ENCODE assay signal across 30 cellular contexts in genomic region chr2:72033636-72034035, GRCh38.
DNase-seq lines count a peak whose midpoint lies in the region; ATAC-seq and TF ChIP-seq lines count a peak whose summit lies in the region.
"Had no signal": no experiment of that assay in that cellular context is flagged by ENCODE, and none has a peak within 500 bp of the region (broad histone marks: within the 10 kb centered on the region; RNA-seq: fewer than 3 reads in every experiment).

No MANE protein-coding gene starts in this region.

- H3K36me3 ChIP-seq in left lung = no peaks in the 10 kb centered on the region
- H3K36me3 ChIP-seq: prostate gland, tibial artery had no signal

- no TSS peak for BruUV-seq in Calu3 (replicated peaks; lab: Mats Ljungman, UMichigan)

- no peak overlapping the region for H3K4me3 Mint-ChIP-seq in activated CD4-positive, alpha-beta T cell treated with anti-CD3 and anti-CD28 coated beads, Interleukin-2, amount 10 ng/mL, durations not matched to agents 24 days and 14 days
- no peak overlapping the region for H3K4me3 Mint-ChIP-seq in activated CD4-positive, alpha-beta T cell treated with anti-CD3 and anti-CD28 coated beads for 36 hours
- no peak overlapping the region for H3K4me3 Mint-ChIP-seq in Calu3 (ENCODE audit: low read depth, unreplicated experiment)
- H3K4me3 Mint-ChIP-seq: activated CD8-positive, alpha-beta T cell treated with anti-CD3 and anti-CD28 coated beads for 36 hours; activated naive CD4-positive, alpha-beta T cell treated with anti-CD3 and anti-CD28 coated beads for 36 hours; activated T-helper 1 cell treated with anti-CD3 and anti-CD28 coated beads, Interleukin-12 subunit alpha, Interleukin-12 subunit beta, Interleukin-2, Interleukin-4 antibody, amounts not matched to agents 30 ng/mL and 10 ng/mL and 1 ng/mL, durations not matched to agents 14 hours and 24 hours and 36 hours; T-helper 2 cell treated with Interferon-gamma antibody and Interleukin-4, amounts not matched to agents 5 μg/mL and 100 μg/mL, for 36 hours had no signal

- H3K27ac ChIP-seq in left lung = no peak overlapping the region
- H3K27ac ChIP-seq: C4-2B, HL-60, prostate gland, tibial artery had no signal

- CTCF ChIA-PET in activated CD4-positive, alpha-beta T cell treated with anti-CD3 and anti-CD28 coated beads for 36 hours (lab: Charles Lee) = no interaction called here
- CTCF ChIA-PET in Calu3 (lab: Charles Lee) = no interaction called here

- no peak overlapping the region for H3K4me3 ChIP-seq in left lung
- H3K4me3 ChIP-seq: prostate gland, tibial artery had no signal

- H3K9me3 Mint-ChIP-seq in activated CD4-positive, alpha-beta T cell treated with anti-CD3 and anti-CD28 coated beads, Interleukin-2, amount 10 ng/mL, durations not matched to agents 24 days and 14 days = no peaks in the 10 kb centered on the region
- no peaks in the 10 kb centered on the region for H3K9me3 Mint-ChIP-seq in activated CD4-positive, alpha-beta T cell treated with anti-CD3 and anti-CD28 coated beads for 36 hours (ENCODE audit: low read depth)
- H3K9me3 Mint-ChIP-seq in Calu3 (ENCODE audit: low read depth, unreplicated experiment) = no peaks in the 10 kb centered on the region
- H3K9me3 Mint-ChIP-seq: activated CD8-positive, alpha-beta T cell treated with anti-CD3 and anti-CD28 coated beads for 36 hours; activated naive CD4-positive, alpha-beta T cell treated with anti-CD3 and anti-CD28 coated beads for 36 hours; activated T-helper 1 cell treated with anti-CD3 and anti-CD28 coated beads, Interleukin-12 subunit alpha, Interleukin-12 subunit beta, Interleukin-2, Interleukin-4 antibody, amounts not matched to agents 30 ng/mL and 10 ng/mL and 1 ng/mL, durations not matched to agents 14 hours and 24 hours and 36 hours; T-helper 2 cell treated with Interferon-gamma antibody and Interleukin-4, amounts not matched to agents 5 μg/mL and 100 μg/mL, for 36 hours had no signal

- peak; percentile 24 for DNase-seq in activated CD4-positive, alpha-beta T cell treated with anti-CD3 and anti-CD28 coated beads, Interleukin-2, amount 10 ng/mL, durations not matched to agents 24 days and 14 days
- DNase-seq in activated CD4-positive, alpha-beta T cell treated with anti-CD3 and anti-CD28 coated beads for 36 hours = no peak
- DNase-seq in ecto neural progenitor cell (ENCODE audit: low spot score) = peak; percentile 38
- peak in 1 of 2 donors; percentile 43 for DNase-seq in left lung
- DNase-seq in ureter (ENCODE audit: low spot score) = peak; percentile 38
- no peak for DNase-seq in Calu3
- DNase-seq in cerebellum (ENCODE audit: low spot score) = no peak
- DNase-seq in SHP77 (lab: John Stamatoyannopoulos, UW) = no peak
- DNase-seq: activated CD4-positive, alpha-beta T cell treated with anti-CD3 and anti-CD28 coated beads for 1 hour; activated CD8-positive, alpha-beta memory T cell treated with anti-CD3 and anti-CD28 coated beads, Interleukin-2, amount 50 U/mL, for 48 hours; activated CD8-positive, alpha-beta T cell treated with anti-CD3 and anti-CD28 coated beads for 36 hours; activated naive CD4-positive, alpha-beta T cell treated with anti-CD3 and anti-CD28 coated beads for 36 hours; central memory CD4-positive, alpha-beta T cell; hippocampal formation; KG1; left colon; midbrain; naive B cell; NCI-H1930; NCI-H526 treated with DMSO at 0.1 percent for 48 hours; NK-92 treated with Interleukin-12 subunit alpha and Interleukin-12 subunit beta, amount 100 ng/mL, for 24 hours; PC-3; SHP77 treated with DMSO at 0.1 percent for 48 hours; stimulated activated CD4-positive, alpha-beta T cell treated with anti-CD3 and anti-CD28 coated beads, Interleukin-4, amount 100 ng/mL, for 24 hours had no signal

- no peak overlapping the region for H3K27ac Mint-ChIP-seq in activated CD4-positive, alpha-beta T cell treated with anti-CD3 and anti-CD28 coated beads, Interleukin-2, amount 10 ng/mL, durations not matched to agents 24 days and 14 days
- H3K27ac Mint-ChIP-seq in activated CD4-positive, alpha-beta T cell treated with anti-CD3 and anti-CD28 coated beads for 36 hours = no peak overlapping the region
- H3K27ac Mint-ChIP-seq in Calu3 (ENCODE audit: unreplicated experiment) = no peak overlapping the region
- H3K27ac Mint-ChIP-seq: activated CD8-positive, alpha-beta T cell treated with anti-CD3 and anti-CD28 coated beads for 36 hours; activated naive CD4-positive, alpha-beta T cell treated with anti-CD3 and anti-CD28 coated beads for 36 hours; activated T-helper 1 cell treated with anti-CD3 and anti-CD28 coated beads, Interleukin-12 subunit alpha, Interleukin-12 subunit beta, Interleukin-2, Interleukin-4 antibody, amounts not matched to agents 30 ng/mL and 10 ng/mL and 1 ng/mL, durations not matched to agents 14 hours and 24 hours and 36 hours; naive B cell; T-helper 2 cell treated with Interferon-gamma antibody and Interleukin-4, amounts not matched to agents 5 μg/mL and 100 μg/mL, for 36 hours had no signal

- no peaks in the 10 kb centered on the region for H3K4me1 ChIP-seq in left lung
- H3K4me1 ChIP-seq: prostate gland, tibial artery had no signal

- TF ChIP-seq CTCF in left lung (IDR thresholded peaks at IDR 0.05) (no peak), Calu3 (IDR thresholded peaks at IDR 0.05; ENCODE audit: unreplicated experiment) (no peak)

- intact Hi-C loops in activated CD4-positive, alpha-beta T cell treated with anti-CD3 and anti-CD28 coated beads, Interleukin-2, amount 10 ng/mL, durations not matched to agents 24 days and 14 days (cut with micrococcal nuclease) = no loop called here
- intact Hi-C loops in activated CD4-positive, alpha-beta T cell treated with anti-CD3 and anti-CD28 coated beads for 36 hours (cut with DNase I, micrococcal nuclease) = no loop called here
- intact Hi-C loops in left lung (cut with DNase I) = no loop called here
- intact Hi-C loops in Calu3 (cut with micrococcal nuclease; ENCODE audit: unreplicated experiment) = no loop called here

- H3K36me3 Mint-ChIP-seq in activated CD4-positive, alpha-beta T cell treated with anti-CD3 and anti-CD28 coated beads, Interleukin-2, amount 10 ng/mL, durations not matched to agents 24 days and 14 days (ENCODE audit: low read depth) = no peaks in the 10 kb centered on the region
- H3K36me3 Mint-ChIP-seq in activated CD4-positive, alpha-beta T cell treated with anti-CD3 and anti-CD28 coated beads for 36 hours (ENCODE audit: low read depth) = no peaks in the 10 kb centered on the region
- H3K36me3 Mint-ChIP-seq in Calu3 (ENCODE audit: insufficient read depth, unreplicated experiment) = peaks cover 6% of the 10 kb centered on the region
- H3K36me3 Mint-ChIP-seq: naive B cell had no signal

- no peaks in the 10 kb centered on the region for H3K27me3 Mint-ChIP-seq in activated CD4-positive, alpha-beta T cell treated with anti-CD3 and anti-CD28 coated beads, Interleukin-2, amount 10 ng/mL, durations not matched to agents 24 days and 14 days
- H3K27me3 Mint-ChIP-seq in activated CD4-positive, alpha-beta T cell treated with anti-CD3 and anti-CD28 coated beads for 36 hours = no peaks in the 10 kb centered on the region
- H3K27me3 Mint-ChIP-seq in Calu3 (ENCODE audit: unreplicated experiment) = peaks cover 38% of the 10 kb centered on the region

- no peaks in the 10 kb centered on the region for H3K4me1 Mint-ChIP-seq in activated CD4-positive, alpha-beta T cell treated with anti-CD3 and anti-CD28 coated beads, Interleukin-2, amount 10 ng/mL, durations not matched to agents 24 days and 14 days
- H3K4me1 Mint-ChIP-seq in activated CD4-positive, alpha-beta T cell treated with anti-CD3 and anti-CD28 coated beads for 36 hours = no peaks in the 10 kb centered on the region
- peaks cover 9% of the 10 kb centered on the region for H3K4me1 Mint-ChIP-seq in Calu3 (ENCODE audit: low read depth, unreplicated experiment)
- H3K4me1 Mint-ChIP-seq: naive B cell had no signal

- no peaks in the 10 kb centered on the region for H3K9me3 ChIP-seq in left lung
- H3K9me3 ChIP-seq: prostate gland, tibial artery had no signal

- no peak for ATAC-seq in activated CD4-positive, alpha-beta T cell treated with anti-CD3 and anti-CD28 coated beads for 36 hours
- ATAC-seq in left lung = peak; percentile 44
- ATAC-seq: activated CD8-positive, alpha-beta T cell treated with anti-CD3 and anti-CD28 coated beads for 36 hours; left colon; PC-3 had no signal

- POLR2A ChIA-PET in activated CD4-positive, alpha-beta T cell treated with anti-CD3 and anti-CD28 coated beads for 36 hours (lab: Charles Lee) = no interaction called here

- no peaks in the 10 kb centered on the region for H3K27me3 ChIP-seq in left lung

Comparison
In these comparisons a context has a peak if more than half of its experiments do, and no peak if none do; other contexts are left out.
1. DNase-seq: peak in activated CD4-positive, alpha-beta T cell treated with anti-CD3 and anti-CD28 coated beads, Interleukin-2, amount 10 ng/mL, durations not matched to agents 24 days and 14 days (single experiment), ecto neural progenitor cell (single experiment) and ureter (single experiment); none in activated CD4-positive, alpha-beta T cell treated with anti-CD3 and anti-CD28 coated beads for 36 hours (single experiment), Calu3 (single experiment), cerebellum (single experiment) and SHP77 (0 of 2).